Comparison of ENCODE assay signal across 8 cellular contexts in genomic region chr17:50468120-50469004, GRCh38. TPM values are rescaled to one million over a fixed set of nuclear protein-coding genes. Genes with fewer than 3 reads are reported as not detected.
DNase-seq lines count a peak whose midpoint lies in the region; ATAC-seq lines count a peak whose summit lies in the region.
"Had no signal": no experiment of that assay in that cellular context is flagged by ENCODE, and none has a peak within 500 bp of the region (broad histone marks: within the 10 kb centered on the region; RNA-seq: fewer than 3 reads in every experiment).

TSS of gene CHAD (minus strand) at chr17:50468880. CDS start at chr17:50468813, 67 bp downstream.

- H3K4me3 ChIP-seq in H7 (ENCODE audit: insufficient read depth, low read depth, low read length): peak within 1 kb of the TSS; percentile 23; the same call in 1 of the 2 replicates

- H3K36me3 Mint-ChIP-seq in stimulated activated effector memory CD8-positive, alpha-beta T cell treated with anti-CD3 and anti-CD28 coated beads, Interleukin-12 subunit alpha, Interleukin-12 subunit beta, amount 100 ng/mL, for 72 hours: no peaks in the 10 kb centered on the region

- peaks cover 34% of the 10 kb centered on the region for H3K4me1 Mint-ChIP-seq in stimulated activated effector memory CD8-positive, alpha-beta T cell treated with anti-CD3 and anti-CD28 coated beads, Interleukin-12 subunit alpha, Interleukin-12 subunit beta, amount 100 ng/mL, for 72 hours

- H3K27me3 ChIP-seq in H7 (ENCODE audit: control insufficient read depth, insufficient read depth, low read length): peaks cover 15% of the 10 kb centered on the region; the same call in 1 of the 2 replicates

- ATAC-seq in left lobe of liver (peak; percentile 12), GM21390 (IDR thresholded peaks at IDR 0.05; ENCODE audit: unreplicated experiment) (no peak), GM19035 (IDR thresholded peaks at IDR 0.05; ENCODE audit: unreplicated experiment) (no peak)
- ATAC-seq in stimulated activated effector memory CD8-positive, alpha-beta T cell treated with anti-CD3 and anti-CD28 coated beads, Interleukin-12 subunit alpha, Interleukin-12 subunit beta, amount 100 ng/mL, for 72 hours: peak; percentile 55

- DNase-seq in H7 (peak; percentile 90), cerebellar cortex (ENCODE audit: low spot score) (peak; percentile 68), left lobe of liver (ENCODE audit: low spot score) (no peak), SIG-M5 treated with dmso at 0.1 percent for 504 hours (lab: John Stamatoyannopoulos, UW; ENCODE audit: unreplicated experiment) (no peak)
- DNase-seq in stimulated activated effector memory CD8-positive, alpha-beta T cell treated with anti-CD3 and anti-CD28 coated beads, Interleukin-12 subunit alpha, Interleukin-12 subunit beta, amount 100 ng/mL, for 72 hours (ENCODE audit: low spot score in 2 of 2): no peak
- DNase-seq: activated CD4-positive, alpha-beta T cell treated with anti-CD3 and anti-CD28 coated beads, Interleukin-2, amount 50 U/mL, for 48 hours had no signal

- H3K27ac Mint-ChIP-seq in stimulated activated effector memory CD8-positive, alpha-beta T cell treated with anti-CD3 and anti-CD28 coated beads, Interleukin-12 subunit alpha, Interleukin-12 subunit beta, amount 100 ng/mL, for 72 hours: no peak within 1 kb of the TSS

- peak within 1 kb of the TSS; percentile 47 for H3K4me3 Mint-ChIP-seq in stimulated activated effector memory CD8-positive, alpha-beta T cell treated with anti-CD3 and anti-CD28 coated beads, Interleukin-12 subunit alpha, Interleukin-12 subunit beta, amount 100 ng/mL, for 72 hours

- H3K36me3 ChIP-seq in H7 (replicated peaks; ENCODE audit: control insufficient read depth, insufficient read depth, low read length): no peaks in the 10 kb centered on the region

- no peaks in the 10 kb centered on the region for H3K9me3 Mint-ChIP-seq in stimulated activated effector memory CD8-positive, alpha-beta T cell treated with anti-CD3 and anti-CD28 coated beads, Interleukin-12 subunit alpha, Interleukin-12 subunit beta, amount 100 ng/mL, for 72 hours

RNA-seq across cellular contexts. Expression of gene CHAD, which starts in this region (rescaled TPM):
- not detected in 2 replicates for total RNA-seq in H7 (2014; rRNA removed; shearing (Covaris generic))
- 12.4 TPM for total RNA-seq in left lobe of liver

Comparison
In these comparisons a context has a peak if more than half of its experiments do, and no peak if none do; other contexts are left out.
1. RNA of gene CHAD (total RNA-seq): 12.4 TPM in left lobe of liver (single experiment); not detected in H7; every median in the first group is over 10 times any median in the second.
2. Peak in DNase-seq and H3K4me3 ChIP-seq in H7; RNA of the gene not detected or under 1 TPM.
3. ATAC-seq: peak in left lobe of liver (single experiment) and stimulated activated effector memory CD8-positive, alpha-beta T cell treated with anti-CD3 and anti-CD28 coated beads, Interleukin-12 subunit alpha, Interleukin-12 subunit beta, amount 100 ng/mL, for 72 hours (single experiment); none in GM21390 (single experiment) and GM19035 (single experiment).